ENCODE assay signal across 10 cellular contexts in the genomic region with DNA sequence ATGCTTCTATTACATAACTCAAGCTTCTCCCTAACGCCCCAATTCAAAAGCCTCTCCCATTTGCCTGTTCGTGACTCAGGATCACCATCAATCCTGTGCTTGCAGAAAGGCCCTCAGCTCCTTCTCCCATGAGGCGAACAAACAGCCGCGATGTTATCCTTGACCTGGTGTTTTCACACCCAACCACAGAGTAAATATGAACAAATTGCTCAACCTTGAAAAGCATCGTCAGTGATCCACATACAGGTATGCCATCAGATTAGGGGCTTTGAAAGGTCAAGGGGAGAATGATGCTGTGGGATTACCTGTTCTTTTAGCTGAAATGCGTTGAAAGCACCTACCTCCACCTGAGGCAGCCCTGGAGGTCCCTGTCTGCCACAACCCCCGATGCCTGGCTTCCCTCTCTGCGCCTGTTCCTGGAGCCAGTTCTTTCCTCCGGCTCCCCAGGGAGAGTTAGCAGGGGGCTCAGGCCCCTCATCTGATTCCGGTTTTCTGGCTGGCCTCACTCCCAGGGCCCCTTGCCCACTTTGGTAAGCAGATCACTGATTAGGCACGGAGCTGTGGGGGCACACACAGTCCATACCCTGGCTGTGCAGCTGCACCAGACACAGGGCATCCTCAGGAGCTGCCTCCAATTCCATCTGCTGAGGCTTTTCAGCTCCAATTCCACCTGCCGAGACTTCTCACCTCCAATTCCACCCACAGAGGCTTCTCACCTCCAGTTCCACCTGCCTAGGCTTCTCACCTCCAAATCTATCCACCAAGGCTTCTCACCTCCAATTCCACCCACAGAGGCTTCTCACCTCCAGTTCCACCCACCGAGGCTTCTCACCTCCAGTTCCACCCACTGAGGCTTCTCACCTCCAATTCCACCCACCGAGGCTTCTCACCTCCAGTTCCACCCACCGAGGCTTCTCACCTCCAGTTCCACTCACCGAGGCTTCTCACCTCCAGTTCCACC. TPM values are rescaled to one million over a fixed set of nuclear protein-coding genes. Genes with fewer than 3 reads are reported as not detected.
DNase-seq lines count a peak whose midpoint lies in the region; ATAC-seq and TF ChIP-seq lines count a peak whose summit lies in the region.
"Had no signal": no experiment of that assay in that cellular context is flagged by ENCODE, and none has a peak within 500 bp of the region (broad histone marks: within the 10 kb centered on the region; RNA-seq: fewer than 3 reads in every experiment).

No MANE protein-coding gene starts in this region.

- DNase-seq in NCI-H345 (lab: John Stamatoyannopoulos, UW) (peak; percentile 23), NCI-H345 treated with DMSO at 0.1 percent for 48 hours (lab: John Stamatoyannopoulos, UW; ENCODE audit: unreplicated experiment) (no peak), HT-29 (ENCODE audit: low spot score) (peak; percentile 75), epithelial cell of esophagus (ENCODE audit: low read depth) (peak; percentile 87), sciatic nerve (ENCODE audit: low spot score) (peak; percentile 32), colonic mucosa (no peak)
- DNase-seq: OCI-M1 had no signal

- H3K27ac ChIP-seq in colonic mucosa: no peak overlapping the region
- H3K27ac ChIP-seq: transverse colon had no signal

- no peak overlapping the region for H3K4me3 ChIP-seq in epithelial cell of esophagus (ENCODE audit: low read length)
- no peak overlapping the region for H3K4me3 ChIP-seq in colonic mucosa
- H3K4me3 ChIP-seq: transverse colon had no signal

- no peaks in the 10 kb centered on the region for H3K36me3 ChIP-seq in colonic mucosa
- H3K36me3 ChIP-seq: transverse colon had no signal

- ATAC-seq in sciatic nerve (no peak), HG03378 (IDR thresholded peaks at IDR 0.05; ENCODE audit: unreplicated experiment) (no peak), GM21576 (IDR thresholded peaks at IDR 0.05; ENCODE audit: unreplicated experiment) (no peak)

- intact Hi-C loops in sciatic nerve (cut with DNase I) (no loop called here), colonic mucosa (cut with DNase I) (no loop called here)

- no peaks in the 10 kb centered on the region for H3K27me3 ChIP-seq in colonic mucosa

- H3K9ac ChIP-seq in colonic mucosa (ENCODE audit: low read depth in 2 of 2, low read length in 2 of 2): no peak overlapping the region

- H3K4me1 ChIP-seq in colonic mucosa: peaks cover 4% of the 10 kb centered on the region

- no peaks in the 10 kb centered on the region for H3K9me3 ChIP-seq in colonic mucosa
- H3K9me3 ChIP-seq: transverse colon had no signal

- no peak for TF ChIP-seq CTCF in epithelial cell of esophagus (IDR thresholded peaks at IDR 0.05; ENCODE audit: insufficient read depth, low read depth, low read length, missing control alignments)
- no peak for TF ChIP-seq CTCF in colonic mucosa (IDR thresholded peaks at IDR 0.05)

RNA-seq across cellular contexts. Expression of gene ODC1, which starts 39.3 kb away (rescaled TPM):
- total RNA-seq in HT-29 (2014; rRNA removed; shearing (Covaris generic)): 323 and 427 TPM in 2 replicates
- total RNA-seq in sciatic nerve: 33.1 TPM
- total RNA-seq in colonic mucosa: 100 to 1,000 TPM in 1 of 2 donors, 10 to 100 TPM in 1; 45.8 to 107 TPM

Comparison
In these comparisons a context has a peak if more than half of its experiments do, and no peak if none do; other contexts are left out.
1. DNase-seq: peak in NCI-H345 (single experiment), HT-29 (single experiment), epithelial cell of esophagus (single experiment) and sciatic nerve (single experiment); none in NCI-H345 treated with DMSO at 0.1 percent for 48 hours (single experiment) and colonic mucosa (single experiment).